ENCODE assay signal across 8 cellular contexts in genomic region chr2:191566347-191566746, GRCh38.
A peak's percentile ranks its signal among the peaks of the same experiment; 100 is the strongest.
DNase-seq lines count a peak whose midpoint lies in the region; ATAC-seq and TF ChIP-seq lines count a peak whose summit lies in the region.

No MANE protein-coding gene starts in this region.

- no peak overlapping the region for H3K4me2 ChIP-seq in mesendoderm (ENCODE audit: low read length)

- H3K4me1 Mint-ChIP-seq in activated CD4-positive, alpha-beta T cell treated with anti-CD3 and anti-CD28 coated beads, Interleukin-2, amount 10 ng/mL, durations not matched to agents 7 days and 5 days: peaks cover 44% of the 10 kb centered on the region

- POLR2A ChIA-PET in activated CD4-positive, alpha-beta T cell treated with anti-CD3 and anti-CD28 coated beads, Interleukin-2, amount 10 ng/mL, durations not matched to agents 7 days and 5 days (lab: Charles Lee): no interaction called here

- ATAC-seq in GM18868 (IDR thresholded peaks at IDR 0.05; ENCODE audit: unreplicated experiment) (peak; percentile 59), HG03103 (IDR thresholded peaks at IDR 0.05; ENCODE audit: low read depth, unreplicated experiment) (peak; percentile 51)

- H3K9ac ChIP-seq in mesendoderm (ENCODE audit: low read length): no peak overlapping the region

- CTCF ChIA-PET in activated CD4-positive, alpha-beta T cell treated with anti-CD3 and anti-CD28 coated beads, Interleukin-2, amount 10 ng/mL, durations not matched to agents 7 days and 5 days (lab: Charles Lee): interaction anchor here (0.7 to 1.8 kb wide), 3 partner anchors 17 to 514 kb away, joined by 3 to 4 read pairs (median 3); no protein-coding TSS in a partner anchor

- H2BK5ac ChIP-seq in mesendoderm (ENCODE audit: low read length): no peak overlapping the region

- no CpG with 5 or more reads among the region's 8 CpGs for WGBS in mesendoderm (ENCODE audit: extremely low coverage, insufficient coverage, low lambda C conversion rate)

- H3K18ac ChIP-seq in mesendoderm (ENCODE audit: low read length): no peak overlapping the region

- no peaks in the 10 kb centered on the region for H3K79me2 ChIP-seq in mesendoderm (ENCODE audit: control insufficient read depth, insufficient read depth, low read length)

- H2BK15ac ChIP-seq in mesendoderm (replicated peaks; ENCODE audit: low read depth): peak overlapping the region; percentile 98

- intact Hi-C loops in dorsolateral prefrontal cortex (cut with DNase I): loop anchor here (5.0 to 10.0 kb wide), 2 partner anchors 108 to 126 kb away; partner anchors contain the start of gene NABP1 (in 1 of the 2)

- TF ChIP-seq CTCF in AG09319 (IDR thresholded peaks at IDR 0.05; ENCODE audit: low read depth, low read length) (peak; percentile 80), dorsolateral prefrontal cortex (IDR thresholded peaks at IDR 0.05 in 54 of 56, conservative IDR thresholded peaks at IDR 0.05 in 2 of 56; ENCODE audit: low read depth in 1 of 56, partially characterized antibody in 56 of 56) (peak; percentile 32 to 80 (median 68))

- peaks cover 6% of the 10 kb centered on the region for H3K4me1 ChIP-seq in mesendoderm (ENCODE audit: control insufficient read depth, low read depth, low read length)

- H3K4ac ChIP-seq in mesendoderm (ENCODE audit: low read depth, low read length): no peak overlapping the region

- no peak overlapping the region for H3K4me3 Mint-ChIP-seq in activated CD4-positive, alpha-beta T cell treated with anti-CD3 and anti-CD28 coated beads, Interleukin-2, amount 10 ng/mL, durations not matched to agents 7 days and 5 days

- H2BK120ac ChIP-seq in mesendoderm (ENCODE audit: low read depth, low read length): no peak overlapping the region

- no peak for DNase-seq in AG09319 (ENCODE audit: extremely low read depth, low read depth)
- peak; percentile 23 for DNase-seq in NCI-H510A (lab: John Stamatoyannopoulos, UW)
- DNase-seq in activated CD4-positive, alpha-beta T cell treated with anti-CD3 and anti-CD28 coated beads, Interleukin-2, amount 10 ng/mL, durations not matched to agents 7 days and 5 days: peak; percentile 70
- peak in 5 of 10 donors; percentile 12 to 62 (median 49) for DNase-seq in dorsolateral prefrontal cortex
- peak; percentile 90 for DNase-seq in mesendoderm
- peak; percentile 40 to 44 for DNase-seq in stimulated activated CD8-positive, alpha-beta memory T cell treated with anti-CD3 and anti-CD28 coated beads, Interleukin-7, amount 100 ng/mL, for 4 hours (ENCODE audit: low read depth in 2 of 2)

- H2AK5ac ChIP-seq in mesendoderm (ENCODE audit: low read length): no peak overlapping the region

- H3K4me3 ChIP-seq in dorsolateral prefrontal cortex (no peak overlapping the region), mesendoderm (ENCODE audit: low read length) (no peak overlapping the region)

- no peak overlapping the region for H4K8ac ChIP-seq in mesendoderm (ENCODE audit: low read depth, low read length)

- H3K36me3 Mint-ChIP-seq in activated CD4-positive, alpha-beta T cell treated with anti-CD3 and anti-CD28 coated beads, Interleukin-2, amount 10 ng/mL, durations not matched to agents 7 days and 5 days (ENCODE audit: low read depth): no peaks in the 10 kb centered on the region

- no peaks in the 10 kb centered on the region for H3K9me3 Mint-ChIP-seq in activated CD4-positive, alpha-beta T cell treated with anti-CD3 and anti-CD28 coated beads, Interleukin-2, amount 10 ng/mL, durations not matched to agents 7 days and 5 days

- H3K23ac ChIP-seq in mesendoderm (ENCODE audit: low read length): no peak overlapping the region

- H3K27me3 ChIP-seq in dorsolateral prefrontal cortex (no peaks in the 10 kb centered on the region), mesendoderm (ENCODE audit: insufficient read depth, low read length, poor library complexity) (no peaks in the 10 kb centered on the region)

- H3K56ac ChIP-seq in mesendoderm (ENCODE audit: low read length): no peak overlapping the region

- no peak overlapping the region for H3K27ac Mint-ChIP-seq in activated CD4-positive, alpha-beta T cell treated with anti-CD3 and anti-CD28 coated beads, Interleukin-2, amount 10 ng/mL, durations not matched to agents 7 days and 5 days

- H4K5ac ChIP-seq in mesendoderm (ENCODE audit: low read length): no peak overlapping the region

- no peaks in the 10 kb centered on the region for H3K79me1 ChIP-seq in mesendoderm (ENCODE audit: low read length)

- peaks cover 47% of the 10 kb centered on the region for H3K27me3 Mint-ChIP-seq in activated CD4-positive, alpha-beta T cell treated with anti-CD3 and anti-CD28 coated beads, Interleukin-2, amount 10 ng/mL, durations not matched to agents 7 days and 5 days

- no peaks in the 10 kb centered on the region for H3K36me3 ChIP-seq in mesendoderm (ENCODE audit: control insufficient read depth, insufficient read depth, low read length)

- H3K27ac ChIP-seq in dorsolateral prefrontal cortex (no peak overlapping the region), mesendoderm (ENCODE audit: low read depth, low read length) (no peak overlapping the region)
